In the genomic region with DNA sequence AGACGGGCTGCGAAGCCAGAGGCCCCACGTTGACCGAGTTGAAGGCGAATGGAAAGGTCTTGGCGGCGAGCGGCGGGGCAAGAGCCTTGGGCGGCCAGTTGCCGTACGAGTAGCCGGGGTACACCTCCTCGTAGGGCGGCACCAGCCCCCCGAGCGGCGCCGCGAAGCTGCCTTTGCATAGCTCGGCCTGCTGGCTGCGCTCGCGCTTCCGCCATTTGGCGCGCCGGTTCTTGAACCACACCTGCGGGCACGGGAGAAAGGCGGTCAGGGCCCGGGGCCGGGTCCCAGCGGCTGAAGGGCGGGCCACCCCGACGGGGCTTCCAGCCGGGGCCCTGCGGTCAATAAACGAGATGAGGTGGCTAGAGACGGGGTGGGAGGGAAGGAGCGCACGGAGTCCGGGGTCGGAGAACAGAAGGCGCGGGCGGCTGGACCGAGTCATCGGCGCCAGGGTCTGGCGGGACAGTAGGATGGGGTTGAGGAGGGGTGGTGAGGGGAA, we compare ENCODE assay signal across 8 cellular contexts. TPM values are rescaled to one million over a fixed set of nuclear protein-coding genes. Genes with fewer than 3 reads are reported as not detected.
DNase-seq lines count a peak whose midpoint lies in the region; ATAC-seq and TF ChIP-seq lines count a peak whose summit lies in the region.

No MANE protein-coding gene starts in this region.

- H3K79me2 ChIP-seq in ACC112 (ENCODE audit: control insufficient read depth, insufficient read depth, low read length, unreplicated experiment) (no peaks in the 10 kb centered on the region), HCT116 (ENCODE audit: insufficient read depth, low read length) (no peaks in the 10 kb centered on the region; the same call in 1 of the 2 replicates)

- peak overlapping the region; percentile 97 for H3K4me2 ChIP-seq in HCT116 (ENCODE audit: low read length)

- H3K27ac Mint-ChIP-seq in activated B cell treated with CpG ODN at 0.5 μM for 24 hours, result no peak overlapping the region

- H3K4me3 ChIP-seq in ACC112 (ENCODE audit: low read depth, low read length), result peak overlapping the region; percentile 77
- peak overlapping the region; percentile 63 to 82 for H3K4me3 ChIP-seq in HCT116 (replicated peaks in 1 of 2; ENCODE audit: low read depth in 1 of 2, low read length in 2 of 2)
- H3K4me3 ChIP-seq in ectodermal cell (ENCODE audit: insufficient read depth, low read depth, low read length), result peak overlapping the region; percentile 38
- no peak overlapping the region for H3K4me3 ChIP-seq in mucosa of descending colon
- H3K4me3 ChIP-seq in thoracic aorta, result peak overlapping the region; percentile 70

- no TSS peak for BruUV-seq in HCT116 (replicated peaks; lab: Mats Ljungman, UMichigan)

- CTCF ChIA-PET in HCT116 (lab: Charles Lee), result interaction anchor here (0.8 to 12.6 kb wide), 51 partner anchors 10 to 628 kb away, joined by 3 to 625 read pairs (median 8); partner anchors contain the start of genes ACTR1A, C10orf95, FBXL15 and GBF1
- CTCF ChIA-PET in activated B cell treated with CpG ODN at 0.5 μM for 24 hours (lab: Charles Lee), result interaction anchor here (0.6 to 7.0 kb wide), 18 partner anchors 16 to 365 kb away, joined by 3 to 232 read pairs (median 8); partner anchors contain the start of genes C10orf95, FBXL15 and GBF1

- H4K20me1 ChIP-seq in HCT116 (ENCODE audit: insufficient read depth), result no peaks in the 10 kb centered on the region

- no peaks in the 10 kb centered on the region for H3K36me3 Mint-ChIP-seq in activated B cell treated with CpG ODN at 0.5 μM for 24 hours (ENCODE audit: low read depth)

- H3K9me3 ChIP-seq in HCT116 (ENCODE audit: control insufficient read depth in 1 of 2, insufficient read depth in 1 of 2, low read depth in 1 of 2, low read length in 2 of 2), result no peaks in the 10 kb centered on the region
- H3K9me3 ChIP-seq in ectodermal cell (ENCODE audit: control insufficient read depth, low read length), result no peaks in the 10 kb centered on the region
- no peaks in the 10 kb centered on the region for H3K9me3 ChIP-seq in mucosa of descending colon
- H3K9me3 ChIP-seq in thoracic aorta, result no peaks in the 10 kb centered on the region

- no peaks in the 10 kb centered on the region for H3K9me2 ChIP-seq in HCT116 (ENCODE audit: insufficient read depth)

- H3K27ac ChIP-seq in ACC112 (ENCODE audit: low read depth, low read length), result no peak overlapping the region
- peak overlapping the region; percentile 75 for H3K27ac ChIP-seq in HCT116 (ENCODE audit: low read depth, low read length)
- no peak overlapping the region for H3K27ac ChIP-seq in ectodermal cell (ENCODE audit: insufficient read depth, low read depth, low read length, poor library complexity, severe bottlenecking)
- no peak overlapping the region for H3K27ac ChIP-seq in thoracic aorta

- TF ChIP-seq POLR2A in HCT116 (IDR thresholded peaks at IDR 0.05; ENCODE audit: borderline replicate concordance, extremely low read depth, insufficient read depth, insufficient read length), result no peak

- peaks cover 21% of the 10 kb centered on the region for H3K4me1 Mint-ChIP-seq in activated B cell treated with CpG ODN at 0.5 μM for 24 hours

- H3K4me1 ChIP-seq in ACC112 (ENCODE audit: control insufficient read depth, insufficient read depth, low read length, unreplicated experiment), result peaks cover 19% of the 10 kb centered on the region
- peaks cover 14 to 45% of the 10 kb centered on the region in 2 experiments for H3K4me1 ChIP-seq in HCT116 (ENCODE audit: control insufficient read depth in 1 of 2, insufficient read depth in 2 of 2, low read length in 2 of 2)
- peaks cover 6% of the 10 kb centered on the region for H3K4me1 ChIP-seq in ectodermal cell (ENCODE audit: control insufficient read depth, insufficient read depth, low read length)
- H3K4me1 ChIP-seq in mucosa of descending colon (ENCODE audit: low read depth), result peaks cover 25% of the 10 kb centered on the region
- H3K4me1 ChIP-seq in thoracic aorta (ENCODE audit: control insufficient read depth in 1 of 2, low read depth in 2 of 2), result peaks cover 17 to 27% of the 10 kb centered on the region in 2 donors

- no peaks in the 10 kb centered on the region for H3K27me3 ChIP-seq in ACC112 (ENCODE audit: insufficient read depth, low read length)
- H3K27me3 ChIP-seq in HCT116 (ENCODE audit: insufficient read depth, low read length), result no peaks in the 10 kb centered on the region
- peaks cover 98% of the 10 kb centered on the region for H3K27me3 ChIP-seq in ectodermal cell (ENCODE audit: control insufficient read depth, insufficient read depth, low read length, poor library complexity, severe bottlenecking)
- H3K27me3 ChIP-seq in thoracic aorta (replicated peaks; ENCODE audit: insufficient read depth), result peaks cover 11% of the 10 kb centered on the region

- H3K9me3 Mint-ChIP-seq in activated B cell treated with CpG ODN at 0.5 μM for 24 hours, result no peaks in the 10 kb centered on the region

- H3K9ac ChIP-seq in HCT116 (ENCODE audit: low read length), result peak overlapping the region; percentile 71

- DNase-seq in HCT116 (ENCODE audit: low read depth, low spot score) (peak; percentile 31), activated B cell treated with CpG ODN at 0.5 μM for 24 hours (peak; percentile 53), mucosa of descending colon (peak; percentile 57 to 68 (median 62)), thoracic aorta (ENCODE audit: low spot score) (no peak)

- ATAC-seq in HCT116 (peak; percentile 33), activated B cell treated with CpG ODN at 0.5 μM for 24 hours (ENCODE audit: low read depth) (no peak), mucosa of descending colon (peak; percentile 19), thoracic aorta (ENCODE audit: insufficient number of reproducible peaks, low FRiP score, low read depth) (no peak), GM21528 (IDR thresholded peaks at IDR 0.05; ENCODE audit: low FRiP score, unreplicated experiment) (no peak), GM18867 (IDR thresholded peaks at IDR 0.05; ENCODE audit: unreplicated experiment) (no peak)

- RAD21 ChIA-PET in HCT116 (lab: Charles Lee; ENCODE audit: low non-redundant PET in 1 of 2, low total read pairs in 2 of 2, uncharacterized antibody in 2 of 2, unreplicated experiment in 2 of 2), result interaction anchor here (0.6 to 3.5 kb wide), 24 partner anchors 9 to 353 kb away, joined by 3 to 57 read pairs (median 4); partner anchors contain the start of genes FBXL15 (in 1 of the 2), GBF1 (in 1 of the 2), NFKB2 (in 1 of the 2) and PITX3 (in 1 of the 2)

- no peak for TF ChIP-seq RAD21 in HCT116 (IDR thresholded peaks at IDR 0.05; ENCODE audit: low read depth)

- WGBS in ectodermal cell, 2 experiments, result 1 to 2% methylated on average over 52 of the region's 52 CpGs

- intact Hi-C loops in HCT116 (cut with micrococcal nuclease), result loop anchor here (1.0 to 5.0 kb wide), 8 partner anchors 116 to 352 kb away; partner anchors contain the start of gene NFKB2
- intact Hi-C loops in activated B cell treated with CpG ODN at 0.5 μM for 24 hours (cut with micrococcal nuclease), result loop anchor here (1.0 kb wide), 6 partner anchors 10 to 365 kb away; partner anchors contain the start of genes PITX3 and SUFU
- intact Hi-C loops in mucosa of descending colon (cut with DNase I, micrococcal nuclease), result no loop called here

- POLR2A ChIA-PET in HCT116 (lab: Charles Lee), result interaction anchor here (0.6 to 3.5 kb wide), 13 partner anchors 10 to 272 kb away, joined by 3 to 28 read pairs (median 8); partner anchors contain the start of genes ACTR1A, FBXL15, GBF1 and NFKB2
- POLR2A ChIA-PET in activated B cell treated with CpG ODN at 0.5 μM for 24 hours (lab: Charles Lee), result interaction anchor here (0.8 to 3.1 kb wide), 10 partner anchors 10 to 202 kb away, joined by 3 to 33 read pairs (median 8); partner anchors contain the start of genes CUEDC2, FBXL15, GBF1 and NFKB2

- peaks cover 61% of the 10 kb centered on the region for H3K27me3 Mint-ChIP-seq in activated B cell treated with CpG ODN at 0.5 μM for 24 hours

- TF ChIP-seq CTCF in HCT116 (IDR thresholded peaks at IDR 0.05 in 2 of 3, conservative IDR thresholded peaks at IDR 0.05 in 1 of 3; ENCODE audit: borderline replicate concordance in 1 of 3, insufficient read depth in 1 of 3, low read depth in 2 of 3, low read length in 2 of 3) (peak in 2 of 3 experiments; percentile 58 to 62; a peak in 4 of 6 replicates), activated B cell treated with CpG ODN at 0.5 μM for 24 hours (IDR thresholded peaks at IDR 0.05) (no peak), mucosa of descending colon (IDR thresholded peaks at IDR 0.05) (no peak), thoracic aorta (IDR thresholded peaks at IDR 0.05) (peak; percentile 3)

- H3K36me3 ChIP-seq in ACC112 (ENCODE audit: insufficient read depth, low read length), result no peaks in the 10 kb centered on the region
- no peaks in the 10 kb centered on the region for H3K36me3 ChIP-seq in HCT116 (ENCODE audit: control insufficient read depth in 1 of 2, insufficient read depth in 2 of 2, low read length in 2 of 2)
- no peaks in the 10 kb centered on the region for H3K36me3 ChIP-seq in ectodermal cell (ENCODE audit: control insufficient read depth, insufficient read depth, low read length)
- no peaks in the 10 kb centered on the region for H3K36me3 ChIP-seq in mucosa of descending colon (ENCODE audit: low read depth)
- no peaks in the 10 kb centered on the region for H3K36me3 ChIP-seq in thoracic aorta

- H3K4me3 Mint-ChIP-seq in activated B cell treated with CpG ODN at 0.5 μM for 24 hours, result peak overlapping the region; percentile 82

- H2AFZ ChIP-seq in ACC112 (ENCODE audit: low read length, unreplicated experiment) (peak overlapping the region; percentile 71), HCT116 (ENCODE audit: low read depth, low read length, poor library complexity, severe bottlenecking) (no peak overlapping the region)

RNA-seq across cellular contexts. Expression of gene ELOVL3, which starts 4.8 kb away (rescaled TPM):
- total RNA-seq in HCT116 (2021; ENCODE audit: unreplicated experiment) (5.5 TPM), activated B cell treated with CpG ODN at 0.5 μM for 24 hours (not detected in 2 replicates), mucosa of descending colon (under 1 TPM in 1 of 3 donors, not detected in 2; 0.22 TPM), thoracic aorta (not detected)
- polyA plus RNA-seq in HCT116 (2012), result 7.7 and 9.8 TPM in 2 replicates
- polyA plus RNA-seq in ectodermal cell (2013, experiment 1 of 4), result not detected
- not detected for polyA plus RNA-seq in ectodermal cell (2013, experiment 2 of 4)
- polyA plus RNA-seq in ectodermal cell (2013, experiment 3 of 4), result 0.21 TPM
- 0.49 TPM for polyA plus RNA-seq in ectodermal cell (2013, experiment 4 of 4)

RNA-seq across cellular contexts. Expression of gene PITX3, which starts 10.4 kb away (rescaled TPM):
- 1.9 TPM for total RNA-seq in HCT116 (2021; ENCODE audit: unreplicated experiment)
- 0.87 and 1.2 TPM in 2 replicates for polyA plus RNA-seq in HCT116 (2012)
- not detected in 2 replicates for total RNA-seq in activated B cell treated with CpG ODN at 0.5 μM for 24 hours
- polyA plus RNA-seq in ectodermal cell (2013, experiment 1 of 4), result 1.2 TPM
- 1.0 TPM for polyA plus RNA-seq in ectodermal cell (2013, experiment 2 of 4)
- 0.64 TPM for polyA plus RNA-seq in ectodermal cell (2013, experiment 3 of 4)
- polyA plus RNA-seq in ectodermal cell (2013, experiment 4 of 4), result 0.77 TPM
- not detected for total RNA-seq in mucosa of descending colon
- not detected for total RNA-seq in thoracic aorta

RNA-seq across cellular contexts. Expression of gene GBF1, which starts 14.4 kb away (rescaled TPM):
- total RNA-seq in HCT116 (2021; ENCODE audit: unreplicated experiment) (58.9 TPM), activated B cell treated with CpG ODN at 0.5 μM for 24 hours (40.8 and 44.3 TPM in 2 replicates), mucosa of descending colon (10 to 100 TPM; 51.9 to 67.8 (median 62.9) TPM), thoracic aorta (10 to 100 TPM; 38.1 to 44.9 TPM)
- polyA plus RNA-seq in HCT116 (2012), result 46.9 and 56.2 TPM in 2 replicates
- 45.9 TPM for polyA plus RNA-seq in ectodermal cell (2013, experiment 1 of 4)
- polyA plus RNA-seq in ectodermal cell (2013, experiment 2 of 4), result 51.1 TPM
- polyA plus RNA-seq in ectodermal cell (2013, experiment 3 of 4), result 34.3 TPM
- polyA plus RNA-seq in ectodermal cell (2013, experiment 4 of 4), result 38.5 TPM

Comparison
In these comparisons a context has a peak if more than half of its experiments do, and no peak if none do; other contexts are left out.
1. ATAC-seq: peak in HCT116 (single experiment) and mucosa of descending colon (single experiment); none in activated B cell treated with CpG ODN at 0.5 μM for 24 hours (single experiment), thoracic aorta (single experiment), GM21528 (single experiment) and GM18867 (single experiment).
2. CTCF ChIP-seq: peak in HCT116 (2 of 3) and thoracic aorta (single experiment); none in activated B cell treated with CpG ODN at 0.5 μM for 24 hours (single experiment) and mucosa of descending colon (single experiment).
3. intact Hi-C loops: an anchor here in HCT116 (1.0 to 5.0 kb wide) and activated B cell treated with CpG ODN at 0.5 μM for 24 hours (1.0 kb wide); none called in mucosa of descending colon.